12 cellular contexts compared by ENCODE assay signal in genomic region chr9:98134702-98135557, GRCh38. TPM values are rescaled to one million over a fixed set of nuclear protein-coding genes. Genes with fewer than 3 reads are reported as not detected.
"Had no signal": no experiment of that assay in that cellular context is flagged by ENCODE, and none has a peak within 500 bp of the region (broad histone marks: within the 10 kb centered on the region; RNA-seq: fewer than 3 reads in every experiment).

No MANE protein-coding gene starts in this region.

- H3K27me3 ChIP-seq: left lung, pancreas had no signal

- H3K4me3 ChIP-seq: heart left ventricle, left lung, pancreas had no signal

- H3K9me3 ChIP-seq: heart left ventricle, left lung, pancreas had no signal

- H3K27ac Mint-ChIP-seq: activated T-helper 2 cell treated with anti-CD3 and anti-CD28 coated beads, Interferon-gamma antibody, Interleukin-2, Interleukin-4, amounts not matched to agents 10 μg/mL and 5 μg/mL and 100 μg/mL, durations not matched to agents 14 hours and 24 hours and 36 hours; stimulated activated naive CD8-positive, alpha-beta T cell treated with anti-CD3 and anti-CD28 coated beads, Interleukin-15, Interleukin-2, amounts not matched to agents 100 ng/mL and 50 ng/mL, for 24 hours had no signal

- DNase-seq: effector CD4-positive, alpha-beta T cell; heart left ventricle; islet precursor cell; left lung; mesenchymal stem cell; pancreas; stimulated activated CD4-positive, alpha-beta T cell treated with anti-CD3 and anti-CD28 coated beads, Interleukin-4, amount 100 ng/mL, for 1 hour; stimulated activated CD8-positive, alpha-beta memory T cell treated with anti-CD3 and anti-CD28 coated beads, Interleukin-4, amount 100 ng/mL, for 48 hours had no signal

- H3K27me3 Mint-ChIP-seq: stimulated activated naive CD8-positive, alpha-beta T cell treated with anti-CD3 and anti-CD28 coated beads, Interleukin-15, Interleukin-2, amounts not matched to agents 100 ng/mL and 50 ng/mL, for 24 hours had no signal

- H3K36me3 ChIP-seq: pancreas had no signal

- H3K4me1 ChIP-seq: pancreas had no signal

- H3K4me3 Mint-ChIP-seq: stimulated activated naive CD8-positive, alpha-beta T cell treated with anti-CD3 and anti-CD28 coated beads, Interleukin-15, Interleukin-2, amounts not matched to agents 100 ng/mL and 50 ng/mL, for 24 hours had no signal

- H3K27ac ChIP-seq: heart left ventricle, left lung, pancreas had no signal

- ATAC-seq: activated naive CD4-positive, alpha-beta T cell treated with anti-CD3 and anti-CD28 coated beads, Interleukin-2, amount 50 U/mL, for 72 hours; heart left ventricle; left lung had no signal

- H3K9me3 Mint-ChIP-seq: activated naive CD4-positive, alpha-beta T cell treated with anti-CD3 and anti-CD28 coated beads, Interleukin-2, amount 50 U/mL, for 72 hours; activated T-helper 2 cell treated with anti-CD3 and anti-CD28 coated beads, Interferon-gamma antibody, Interleukin-2, Interleukin-4, amounts not matched to agents 10 μg/mL and 5 μg/mL and 100 μg/mL, durations not matched to agents 14 hours and 24 hours and 36 hours; stimulated activated naive CD8-positive, alpha-beta T cell treated with anti-CD3 and anti-CD28 coated beads, Interleukin-15, Interleukin-2, amounts not matched to agents 100 ng/mL and 50 ng/mL, for 24 hours had no signal

RNA-seq across cellular contexts. Expression of gene TRIM14, which starts 15.9 kb away (rescaled TPM):
- polyA plus RNA-seq: neural cell had no signal
